In the genomic region with DNA sequence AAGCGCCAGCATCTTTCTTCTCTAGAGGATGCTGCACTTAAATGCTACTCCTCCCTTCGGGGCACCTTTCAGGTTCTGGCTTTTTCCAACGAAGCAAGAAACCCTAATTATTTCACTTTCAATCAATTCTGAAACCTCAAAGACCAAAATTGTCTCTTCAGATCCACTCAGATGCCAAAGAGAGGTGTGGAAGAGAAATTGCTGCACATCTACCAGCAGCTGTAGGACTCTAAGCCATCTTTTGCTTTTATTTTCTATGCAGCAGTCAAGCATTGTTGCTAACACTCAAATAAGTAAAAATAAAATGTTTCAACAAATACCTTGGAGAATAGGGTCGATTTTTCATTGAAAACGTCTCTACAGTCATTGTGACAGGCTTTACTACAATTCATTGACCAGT, we compare ENCODE assay signal across 19 cellular contexts.
DNase-seq lines count a peak whose midpoint lies in the region; ATAC-seq and TF ChIP-seq lines count a peak whose summit lies in the region.
"Had no signal": no experiment of that assay in that cellular context is flagged by ENCODE, and none has a peak within 500 bp of the region (broad histone marks: within the 10 kb centered on the region; RNA-seq: fewer than 3 reads in every experiment).

No MANE protein-coding gene starts in this region.

- H3K9ac ChIP-seq in Loucy (ENCODE audit: low read depth, low read length, poor library complexity, severe bottlenecking) (no peak overlapping the region), fibroblast of lung (ENCODE audit: insufficient read depth, low read length) (no peak overlapping the region)

- H2AFZ ChIP-seq in Loucy (ENCODE audit: low read length) (peak overlapping the region; percentile 71), fibroblast of lung (ENCODE audit: low read length) (no peak overlapping the region)

- no peak for ATAC-seq in GM18909 (IDR thresholded peaks at IDR 0.05; ENCODE audit: poor library complexity, unreplicated experiment)
- ATAC-seq: activated naive CD8-positive, alpha-beta T cell treated with anti-CD3 and anti-CD28 coated beads, Interleukin-2, amount 50 U/mL, for 24 hours had no signal

- no peaks in the 10 kb centered on the region for H3F3A ChIP-seq in Loucy (ENCODE audit: low read depth)

- H3K4me2 ChIP-seq in Loucy (ENCODE audit: low read depth, low read length, poor library complexity, severe bottlenecking) (no peak overlapping the region), fibroblast of lung (ENCODE audit: extremely low read depth, insufficient read depth, low read length) (peak overlapping the region; percentile 19)

- H3K36me3 ChIP-seq in Loucy (ENCODE audit: insufficient read depth, low read length) (no peaks in the 10 kb centered on the region), fibroblast of lung (ENCODE audit: control insufficient read depth, insufficient read depth, low read length) (no peaks in the 10 kb centered on the region)
- H3K36me3 ChIP-seq: breast epithelium, HAP-1, prostate gland, thoracic aorta had no signal

- H3K4me3 ChIP-seq in GM12865 (ENCODE audit: low read depth, low read length) (peak overlapping the region; percentile 57), Loucy (ENCODE audit: low read length, poor library complexity, severe bottlenecking) (no peak overlapping the region), fibroblast of lung (replicated peaks in 1 of 4; ENCODE audit: control extremely low read depth in 1 of 4, insufficient read depth in 1 of 4, low read depth in 3 of 4, low read length in 4 of 4) (no peak overlapping the region)
- H3K4me3 ChIP-seq: HAP-1, prostate gland, SK-N-MC, thoracic aorta had no signal

- DNase-seq in GM12865 (ENCODE audit: low read depth) (peak; percentile 30), fibroblast of lung (ENCODE audit: low read depth in 2 of 2) (no peak), retina (peak; percentile 11), HCEC 1CT (no peak)
- DNase-seq in stimulated activated CD4-positive, alpha-beta T cell treated with anti-CD3 and anti-CD28 coated beads, Interleukin-12 subunit alpha, Interleukin-12 subunit beta, amount 100 ng/mL, for 4 hours, result no peak
- DNase-seq: activated naive CD8-positive, alpha-beta T cell treated with anti-CD3 and anti-CD28 coated beads, Interleukin-2, amount 50 U/mL, for 24 hours; C1 segment of cervical spinal cord; naive B cell; NCI-H1092 treated with DMSO at 0.1 percent for 48 hours; NCI-H2107; NCI-H69; T1000 had no signal

- H3K9me2 ChIP-seq in Loucy (replicated peaks; ENCODE audit: low read depth, low read length), result no peaks in the 10 kb centered on the region

- no peaks in the 10 kb centered on the region for H3K79me2 ChIP-seq in Loucy (ENCODE audit: insufficient read depth, low read length)
- H3K79me2 ChIP-seq in fibroblast of lung (ENCODE audit: control insufficient read depth, insufficient read depth, low read length), result no peaks in the 10 kb centered on the region

- TF ChIP-seq CTCF in GM12865 (IDR thresholded peaks at IDR 0.05; ENCODE audit: insufficient read depth, low read depth, low read length, missing control alignments) (no peak), Loucy (conservative IDR thresholded peaks at IDR 0.05; ENCODE audit: low read length) (no peak), fibroblast of lung (conservative IDR thresholded peaks at IDR 0.05 in 1 of 2, IDR thresholded peaks at IDR 0.05 in 1 of 2; ENCODE audit: low read depth in 1 of 2, low read length in 2 of 2) (no peak)

- H3K27ac ChIP-seq in fibroblast of lung (ENCODE audit: insufficient read depth, low read length), result no peak overlapping the region
- H3K27ac ChIP-seq: breast epithelium, prostate gland, SK-N-MC, thoracic aorta had no signal

- H3K4me1 ChIP-seq in Loucy (ENCODE audit: insufficient read depth, low read length, poor library complexity, severe bottlenecking) (no peaks in the 10 kb centered on the region), fibroblast of lung (ENCODE audit: control insufficient read depth, extremely low read depth, insufficient read depth, low read length) (no peaks in the 10 kb centered on the region)
- H3K4me1 ChIP-seq: breast epithelium, HAP-1, prostate gland had no signal

- H3K9me3 ChIP-seq in Loucy (ENCODE audit: insufficient read depth, low read depth, low read length) (no peaks in the 10 kb centered on the region), fibroblast of lung (ENCODE audit: control insufficient read depth, insufficient read depth, low read depth, low read length) (no peaks in the 10 kb centered on the region)
- H3K9me3 ChIP-seq: breast epithelium, HAP-1, prostate gland, thoracic aorta had no signal

- H3K27me3 ChIP-seq in Loucy (ENCODE audit: insufficient read depth, low read length, poor library complexity, severe bottlenecking) (no peaks in the 10 kb centered on the region), fibroblast of lung (ENCODE audit: control insufficient read depth, insufficient read depth, low read length) (no peaks in the 10 kb centered on the region)
- H3K27me3 ChIP-seq: breast epithelium had no signal

- H4K20me1 ChIP-seq in Loucy (ENCODE audit: insufficient read depth, low read length, poor library complexity, severe bottlenecking) (no peaks in the 10 kb centered on the region), fibroblast of lung (ENCODE audit: control insufficient read depth, extremely low read depth, insufficient read depth, low read length) (no peaks in the 10 kb centered on the region)

Comparison
In these comparisons a context has a peak if more than half of its experiments do, and no peak if none do; other contexts are left out.
1. DNase-seq: peak in GM12865 (single experiment) and retina (single experiment); none in fibroblast of lung (0 of 2), HCEC 1CT (single experiment) and stimulated activated CD4-positive, alpha-beta T cell treated with anti-CD3 and anti-CD28 coated beads, Interleukin-12 subunit alpha, Interleukin-12 subunit beta, amount 100 ng/mL, for 4 hours (single experiment).